Comparison of ENCODE assay signal across 18 cellular contexts in the genomic region with DNA sequence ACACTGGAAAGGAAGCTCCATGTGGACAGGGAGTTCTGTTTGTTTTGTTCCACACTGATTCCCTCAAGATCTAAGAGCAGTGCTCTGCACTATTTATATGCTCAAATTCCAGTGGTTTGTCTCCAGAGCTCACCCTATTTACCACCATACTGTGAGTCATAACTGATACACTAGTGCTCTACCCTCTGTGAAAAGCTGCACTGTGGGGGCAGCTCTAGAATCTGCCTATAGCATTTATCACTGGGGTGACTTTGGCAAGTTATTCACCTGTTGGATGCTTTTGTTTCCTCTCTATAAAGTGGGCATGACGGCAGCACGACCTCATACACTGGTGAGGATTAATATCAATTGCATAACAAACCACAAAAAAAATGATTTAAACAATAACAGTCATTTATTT.
A peak's percentile ranks its signal among the peaks of the same experiment; 100 is the strongest.
DNase-seq lines count a peak whose midpoint lies in the region; ATAC-seq and TF ChIP-seq lines count a peak whose summit lies in the region.
"Had no signal": no experiment of that assay in that cellular context is flagged by ENCODE, and none has a peak within 500 bp of the region (broad histone marks: within the 10 kb centered on the region; RNA-seq: fewer than 3 reads in every experiment).

No MANE protein-coding gene starts in this region.

- H3K4me3 ChIP-seq in AG10803 (ENCODE audit: low read length) (no peak overlapping the region), cardiac fibroblast (replicated peaks in 1 of 2; ENCODE audit: low read depth in 2 of 2, low read length in 2 of 2) (no peak overlapping the region)
- H3K4me3 ChIP-seq: mucosa of descending colon, ovary had no signal

- no peak for TF ChIP-seq CTCF in AG10803 (conservative IDR thresholded peaks at IDR 0.05; ENCODE audit: low read length)
- TF ChIP-seq CTCF in cardiac fibroblast (IDR thresholded peaks at IDR 0.05; ENCODE audit: low read depth, low read length), result no peak

- ATAC-seq in HG03196 (IDR thresholded peaks at IDR 0.05; ENCODE audit: unreplicated experiment) (no peak), HG03139 (IDR thresholded peaks at IDR 0.05; ENCODE audit: unreplicated experiment) (no peak)
- ATAC-seq: mucosa of descending colon had no signal

- DNase-seq in AG10803 (ENCODE audit: low read depth) (peak; percentile 61), NCI-H226 (peak; percentile 95), cardiac fibroblast (ENCODE audit: low read depth in 2 of 2) (peak; percentile 55 to 77), kidney glomerular epithelial cell (lab: John Stamatoyannopoulos, UW) (peak; percentile 44), inferior parietal cortex (ENCODE audit: extremely low spot score) (no peak), LoVo (ENCODE audit: low spot score) (no peak)
- DNase-seq: activated CD4-positive, alpha-beta T cell treated with anti-CD3 and anti-CD28 coated beads for 1 hour; amygdala; BE2C; DMS 273 treated with DMSO at 0.1 percent for 48 hours; GOT3; KBM-7; mucosa of descending colon; NCI-H1436 treated with DMSO at 0.1 percent for 48 hours; ovary; substantia nigra had no signal

Comparison
In these comparisons a context has a peak if more than half of its experiments do, and no peak if none do; other contexts are left out.
1. DNase-seq: peak in AG10803 (single experiment), NCI-H226 (single experiment), cardiac fibroblast (2 of 2) and kidney glomerular epithelial cell (single experiment); none in inferior parietal cortex (single experiment) and LoVo (single experiment).